1 cellular context compared by ENCODE assay signal in the genomic region with DNA sequence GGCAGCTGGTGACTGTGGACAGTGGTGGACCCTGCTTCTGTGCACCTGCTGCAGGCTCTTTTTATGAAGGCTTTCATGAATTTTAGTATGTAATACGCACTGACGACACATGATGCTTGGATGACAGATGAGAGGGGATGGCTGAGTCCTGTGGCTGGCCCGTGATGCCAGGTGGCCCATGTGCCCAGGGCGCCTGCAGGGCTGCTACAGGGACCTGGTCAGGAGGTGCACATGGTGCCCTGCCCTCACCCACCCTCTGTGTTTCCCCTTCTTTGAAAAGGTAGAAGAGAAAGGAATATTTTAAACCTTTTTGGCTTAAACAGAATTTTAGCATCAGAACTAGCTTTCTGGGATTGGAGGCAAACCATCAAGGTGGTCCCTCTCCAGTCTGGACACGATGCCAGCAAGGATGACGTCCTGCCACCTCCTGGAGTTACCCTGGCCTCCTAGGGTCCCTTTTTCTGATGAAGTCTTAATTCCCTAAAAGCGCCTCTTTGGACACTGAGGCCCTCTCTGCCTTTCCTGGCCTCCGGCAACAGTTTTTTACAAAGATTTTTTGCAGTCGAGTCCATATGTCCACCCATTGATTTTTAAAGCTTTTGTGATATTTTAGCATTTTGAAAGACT.
TF ChIP-seq lines count a peak whose summit lies in the region.

No MANE protein-coding gene starts in this region.

TF ChIP-seq in HepG2, 621 proteins besides CTCF, POLR2A, EP300 and RAD21:
- no peak for TF ChIP-seq MZF1 (CRISPR knock-in tag; IDR thresholded peaks at IDR 0.05; ENCODE audit: borderline replicate concordance)
- TF ChIP-seq EZH2 (conservative IDR thresholded peaks at IDR 0.05; ENCODE audit: low read depth, low read length), result no peak
- TF ChIP-seq, protein P1, sequence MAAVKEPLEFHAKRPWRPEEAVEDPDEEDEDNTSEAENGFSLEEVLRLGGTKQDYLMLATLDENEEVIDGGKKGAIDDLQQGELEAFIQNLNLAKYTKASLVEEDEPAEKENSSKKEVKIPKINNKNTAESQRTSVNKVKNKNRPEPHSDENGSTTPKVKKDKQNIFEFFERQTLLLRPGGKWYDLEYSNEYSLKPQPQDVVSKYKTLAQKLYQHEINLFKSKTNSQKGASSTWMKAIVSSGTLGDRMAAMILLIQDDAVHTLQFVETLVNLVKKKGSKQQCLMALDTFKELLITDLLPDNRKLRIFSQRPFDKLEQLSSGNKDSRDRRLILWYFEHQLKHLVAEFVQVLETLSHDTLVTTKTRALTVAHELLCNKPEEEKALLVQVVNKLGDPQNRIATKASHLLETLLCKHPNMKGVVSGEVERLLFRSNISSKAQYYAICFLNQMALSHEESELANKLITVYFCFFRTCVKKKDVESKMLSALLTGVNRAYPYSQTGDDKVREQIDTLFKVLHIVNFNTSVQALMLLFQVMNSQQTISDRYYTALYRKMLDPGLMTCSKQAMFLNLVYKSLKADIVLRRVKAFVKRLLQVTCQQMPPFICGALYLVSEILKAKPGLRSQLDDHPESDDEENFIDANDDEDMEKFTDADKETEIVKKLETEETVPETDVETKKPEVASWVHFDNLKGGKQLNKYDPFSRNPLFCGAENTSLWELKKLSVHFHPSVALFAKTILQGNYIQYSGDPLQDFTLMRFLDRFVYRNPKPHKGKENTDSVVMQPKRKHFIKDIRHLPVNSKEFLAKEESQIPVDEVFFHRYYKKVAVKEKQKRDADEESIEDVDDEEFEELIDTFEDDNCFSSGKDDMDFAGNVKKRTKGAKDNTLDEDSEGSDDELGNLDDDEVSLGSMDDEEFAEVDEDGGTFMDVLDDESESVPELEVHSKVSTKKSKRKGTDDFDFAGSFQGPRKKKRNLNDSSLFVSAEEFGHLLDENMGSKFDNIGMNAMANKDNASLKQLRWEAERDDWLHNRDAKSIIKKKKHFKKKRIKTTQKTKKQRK (IDR thresholded peaks at IDR 0.05; ENCODE audit: low read length), result no peak
- TF ChIP-seq KLF13 (CRISPR knock-in tag; IDR thresholded peaks at IDR 0.05), result no peak
- TF ChIP-seq MIXL1 (CRISPR knock-in tag; IDR thresholded peaks at IDR 0.05), result no peak
- no peak for TF ChIP-seq NFE2L2 (IDR thresholded peaks at IDR 0.05; ENCODE audit: low read length)
- TF ChIP-seq, protein P2, sequence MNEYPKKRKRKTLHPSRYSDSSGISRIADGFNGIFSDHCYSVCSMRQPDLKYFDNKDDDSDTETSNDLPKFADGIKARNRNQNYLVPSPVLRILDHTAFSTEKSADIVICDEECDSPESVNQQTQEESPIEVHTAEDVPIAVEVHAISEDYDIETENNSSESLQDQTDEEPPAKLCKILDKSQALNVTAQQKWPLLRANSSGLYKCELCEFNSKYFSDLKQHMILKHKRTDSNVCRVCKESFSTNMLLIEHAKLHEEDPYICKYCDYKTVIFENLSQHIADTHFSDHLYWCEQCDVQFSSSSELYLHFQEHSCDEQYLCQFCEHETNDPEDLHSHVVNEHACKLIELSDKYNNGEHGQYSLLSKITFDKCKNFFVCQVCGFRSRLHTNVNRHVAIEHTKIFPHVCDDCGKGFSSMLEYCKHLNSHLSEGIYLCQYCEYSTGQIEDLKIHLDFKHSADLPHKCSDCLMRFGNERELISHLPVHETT (CRISPR knock-in tag; conservative IDR thresholded peaks at IDR 0.05), result no peak
- TF ChIP-seq RBM22 (optimal IDR thresholded peaks at IDR 0.05; ENCODE audit: low read length), result no peak
- TF ChIP-seq, protein P3, sequence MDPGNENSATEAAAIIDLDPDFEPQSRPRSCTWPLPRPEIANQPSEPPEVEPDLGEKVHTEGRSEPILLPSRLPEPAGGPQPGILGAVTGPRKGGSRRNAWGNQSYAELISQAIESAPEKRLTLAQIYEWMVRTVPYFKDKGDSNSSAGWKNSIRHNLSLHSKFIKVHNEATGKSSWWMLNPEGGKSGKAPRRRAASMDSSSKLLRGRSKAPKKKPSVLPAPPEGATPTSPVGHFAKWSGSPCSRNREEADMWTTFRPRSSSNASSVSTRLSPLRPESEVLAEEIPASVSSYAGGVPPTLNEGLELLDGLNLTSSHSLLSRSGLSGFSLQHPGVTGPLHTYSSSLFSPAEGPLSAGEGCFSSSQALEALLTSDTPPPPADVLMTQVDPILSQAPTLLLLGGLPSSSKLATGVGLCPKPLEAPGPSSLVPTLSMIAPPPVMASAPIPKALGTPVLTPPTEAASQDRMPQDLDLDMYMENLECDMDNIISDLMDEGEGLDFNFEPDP (CRISPR knock-in tag; conservative IDR thresholded peaks at IDR 0.05), result no peak
- TF ChIP-seq, protein P4, sequence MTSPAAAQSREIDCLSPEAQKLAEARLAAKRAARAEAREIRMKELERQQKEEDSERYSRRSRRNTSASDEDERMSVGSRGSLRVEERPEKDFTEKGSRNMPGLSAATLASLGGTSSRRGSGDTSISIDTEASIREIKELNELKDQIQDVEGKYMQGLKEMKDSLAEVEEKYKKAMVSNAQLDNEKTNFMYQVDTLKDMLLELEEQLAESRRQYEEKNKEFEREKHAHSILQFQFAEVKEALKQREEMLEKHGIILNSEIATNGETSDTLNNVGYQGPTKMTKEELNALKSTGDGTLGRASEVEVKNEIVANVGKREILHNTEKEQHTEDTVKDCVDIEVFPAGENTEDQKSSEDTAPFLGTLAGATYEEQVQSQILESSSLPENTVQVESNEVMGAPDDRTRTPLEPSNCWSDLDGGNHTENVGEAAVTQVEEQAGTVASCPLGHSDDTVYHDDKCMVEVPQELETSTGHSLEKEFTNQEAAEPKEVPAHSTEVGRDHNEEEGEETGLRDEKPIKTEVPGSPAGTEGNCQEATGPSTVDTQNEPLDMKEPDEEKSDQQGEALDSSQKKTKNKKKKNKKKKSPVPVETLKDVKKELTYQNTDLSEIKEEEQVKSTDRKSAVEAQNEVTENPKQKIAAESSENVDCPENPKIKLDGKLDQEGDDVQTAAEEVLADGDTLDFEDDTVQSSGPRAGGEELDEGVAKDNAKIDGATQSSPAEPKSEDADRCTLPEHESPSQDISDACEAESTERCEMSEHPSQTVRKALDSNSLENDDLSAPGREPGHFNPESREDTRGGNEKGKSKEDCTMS (CRISPR knock-in tag; conservative IDR thresholded peaks at IDR 0.05), result no peak
- TF ChIP-seq SIX4 (CRISPR knock-in tag; IDR thresholded peaks at IDR 0.05), result no peak
